ENCODE assay signal across 11 cellular contexts in genomic region chr13:50106559-50106958, GRCh38.
DNase-seq lines count a peak whose midpoint lies in the region; ATAC-seq and FAIRE-seq lines count a peak whose summit lies in the region.
"Had no signal": no experiment of that assay in that cellular context is flagged by ENCODE, and none has a peak within 500 bp of the region (broad histone marks: within the 10 kb centered on the region; RNA-seq: fewer than 3 reads in every experiment).

No MANE protein-coding gene starts in this region.

- ATAC-seq in GM18858 (IDR thresholded peaks at IDR 0.05; ENCODE audit: unreplicated experiment) (peak; percentile 86), HG02973 (IDR thresholded peaks at IDR 0.05; ENCODE audit: unreplicated experiment) (peak; percentile 57), T-helper 17 cell (peak; percentile 66), HG03520 (IDR thresholded peaks at IDR 0.05; ENCODE audit: unreplicated experiment) (no peak)

- no peaks in the 10 kb centered on the region for H3K27me3 Mint-ChIP-seq in T-helper 17 cell

- peak overlapping the region; percentile 96 for H3K27ac Mint-ChIP-seq in T-helper 17 cell

- no peak overlapping the region for H3K27ac ChIP-seq in substantia nigra (ENCODE audit: low read depth, low read length, poor library complexity, severe bottlenecking)
- H3K27ac ChIP-seq: hepatocyte had no signal

- H3K9me3 ChIP-seq in T-helper 17 cell (ENCODE audit: control insufficient read depth, low read length, poor library complexity, severe bottlenecking) = no peaks in the 10 kb centered on the region
- H3K9me3 ChIP-seq: Caco-2 had no signal

- DNase-seq in T-helper 17 cell (no peak), substantia nigra (lab: John Stamatoyannopoulos, UW) (no peak), midbrain (lab: John Stamatoyannopoulos, UW) (no peak)
- DNase-seq in activated CD4-positive, alpha-beta T cell treated with anti-CD3 and anti-CD28 coated beads, Interleukin-2, amount 50 U/mL, for 1 hour = no peak
- DNase-seq: Caco-2, retina had no signal

- H3K36me3 Mint-ChIP-seq in T-helper 17 cell (ENCODE audit: low read depth) = peaks cover 2% of the 10 kb centered on the region

- peak; percentile 16 for FAIRE-seq in A204.1 (lab: Jason Lieb, UNC)

- H3K4me3 Mint-ChIP-seq in T-helper 17 cell = peak overlapping the region; percentile 74

- H3K4me1 Mint-ChIP-seq in T-helper 17 cell = peaks cover 29% of the 10 kb centered on the region
